ENCODE assay signal across 2 cellular contexts in genomic region chr7:1591396-1591795, GRCh38.
TF ChIP-seq lines count a peak whose summit lies in the region.

No MANE protein-coding gene starts in this region.

TF ChIP-seq in SK-N-SH, 30 proteins besides CTCF, POLR2A, EP300 and RAD21 (continued from another document):
- TF ChIP-seq ZBTB33 (IDR thresholded peaks at IDR 0.05; ENCODE audit: borderline replicate concordance, low read depth) (no peak), RFX5 (IDR thresholded peaks at IDR 0.05; ENCODE audit: low read length) (no peak)

TF ChIP-seq in SK-N-SH treated with all-trans-retinoic acid at 6 μM for 48 hours, 23 proteins besides CTCF, POLR2A, EP300 and RAD21 (continued from another document):
- TF ChIP-seq POU6F1 (CRISPR knock-in tag; IDR thresholded peaks at IDR 0.05; ENCODE audit: borderline replicate concordance, low read depth) (no peak), GLIS3 (CRISPR knock-in tag; IDR thresholded peaks at IDR 0.05) (no peak), TOX (CRISPR knock-in tag; IDR thresholded peaks at IDR 0.05; ENCODE audit: borderline replicate concordance) (no peak), CREB5 (CRISPR knock-in tag; IDR thresholded peaks at IDR 0.05; ENCODE audit: low read depth) (no peak), SNAI2 (CRISPR knock-in tag; IDR thresholded peaks at IDR 0.05) (no peak), ZFP30 (CRISPR knock-in tag; IDR thresholded peaks at IDR 0.05) (no peak), CSDC2 (CRISPR knock-in tag; IDR thresholded peaks at IDR 0.05) (no peak), PPARA (CRISPR knock-in tag; IDR thresholded peaks at IDR 0.05; ENCODE audit: borderline replicate concordance) (no peak)
- TF ChIP-seq, protein P1, sequence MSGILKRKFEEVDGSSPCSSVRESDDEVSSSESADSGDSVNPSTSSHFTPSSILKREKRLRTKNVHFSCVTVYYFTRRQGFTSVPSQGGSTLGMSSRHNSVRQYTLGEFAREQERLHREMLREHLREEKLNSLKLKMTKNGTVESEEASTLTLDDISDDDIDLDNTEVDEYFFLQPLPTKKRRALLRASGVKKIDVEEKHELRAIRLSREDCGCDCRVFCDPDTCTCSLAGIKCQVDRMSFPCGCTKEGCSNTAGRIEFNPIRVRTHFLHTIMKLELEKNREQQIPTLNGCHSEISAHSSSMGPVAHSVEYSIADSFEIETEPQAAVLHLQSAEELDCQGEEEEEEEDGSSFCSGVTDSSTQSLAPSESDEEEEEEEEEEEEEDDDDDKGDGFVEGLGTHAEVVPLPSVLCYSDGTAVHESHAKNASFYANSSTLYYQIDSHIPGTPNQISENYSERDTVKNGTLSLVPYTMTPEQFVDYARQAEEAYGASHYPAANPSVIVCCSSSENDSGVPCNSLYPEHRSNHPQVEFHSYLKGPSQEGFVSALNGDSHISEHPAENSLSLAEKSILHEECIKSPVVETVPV (CRISPR knock-in tag; IDR thresholded peaks at IDR 0.05): no peak
